12 cellular contexts compared by ENCODE assay signal in the genomic region with DNA sequence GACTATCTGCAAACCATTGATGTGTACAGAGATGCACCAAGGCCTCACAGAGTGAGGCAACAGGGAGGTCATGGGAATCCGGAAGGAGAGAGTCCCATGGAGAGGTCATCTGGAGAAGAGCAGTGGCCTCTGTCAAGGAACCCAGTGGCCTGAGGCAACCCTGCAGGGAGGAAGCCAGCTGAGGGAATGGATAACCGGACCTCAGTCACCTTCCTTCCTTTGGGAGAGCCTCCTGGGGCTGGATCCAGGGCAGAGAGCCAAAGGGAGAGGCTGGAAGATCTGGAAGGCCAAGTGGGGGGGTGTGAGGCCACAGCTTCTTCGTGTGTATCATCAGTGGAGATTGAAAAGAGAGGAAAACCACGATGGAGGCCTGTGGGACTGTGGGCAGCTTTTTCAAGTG. TPM values are rescaled to one million over a fixed set of nuclear protein-coding genes. Genes with fewer than 3 reads are reported as not detected.
DNase-seq lines count a peak whose midpoint lies in the region; ATAC-seq and TF ChIP-seq lines count a peak whose summit lies in the region.
"Had no signal": no experiment of that assay in that cellular context is flagged by ENCODE, and none has a peak within 500 bp of the region (broad histone marks: within the 10 kb centered on the region; RNA-seq: fewer than 3 reads in every experiment).

No MANE protein-coding gene starts in this region.

- no peak overlapping the region for H3K4me3 ChIP-seq in gastroesophageal sphincter

- H3K9me3 Mint-ChIP-seq in T-helper 2 cell treated with Interferon-gamma antibody and Interleukin-4, amounts not matched to agents 5 μg/mL and 100 μg/mL, for 36 hours: peaks cover 14% of the 10 kb centered on the region

- no peak for DNase-seq in T-helper 2 cell treated with Interferon-gamma antibody and Interleukin-4, amounts not matched to agents 5 μg/mL and 100 μg/mL, for 36 hours (ENCODE audit: low spot score)
- DNase-seq in T-helper 2 cell: no peak
- DNase-seq in renal cortical epithelial cell (ENCODE audit: low read depth): peak; percentile 9
- no peak for DNase-seq in COLO829 (ENCODE audit: low spot score)
- DNase-seq in putamen (ENCODE audit: low spot score): no peak
- DNase-seq: 8988T, SK-N-SH had no signal

- WGBS in gastroesophageal sphincter (ENCODE audit: low coverage in 1 of 2), 2 donors: 45 to 52% methylated on average over 3 to 4 of the region's 4 CpGs

- H3K4me3 Mint-ChIP-seq in T-helper 2 cell treated with Interferon-gamma antibody and Interleukin-4, amounts not matched to agents 5 μg/mL and 100 μg/mL, for 36 hours: peak overlapping the region; percentile 90
- H3K4me3 Mint-ChIP-seq: stimulated activated memory B cell treated with anti-CD40 and anti-IgM and Interleukin-4, amounts not matched to agents 10 μg/mL and 1 μg/mL and 100 μg/mL, for 72 hours had no signal

- H3K27ac ChIP-seq in gastroesophageal sphincter: no peak overlapping the region

- no peak for TF ChIP-seq EP300 in gastroesophageal sphincter (IDR thresholded peaks at IDR 0.05)

- ATAC-seq in gastroesophageal sphincter (peak; percentile 68), HG02798 (IDR thresholded peaks at IDR 0.05; ENCODE audit: poor library complexity, unreplicated experiment) (no peak)
- ATAC-seq: stimulated activated memory B cell treated with anti-CD40 and anti-IgM and Interleukin-4, amounts not matched to agents 10 μg/mL and 1 μg/mL and 100 μg/mL, for 72 hours had no signal

- H3K27ac Mint-ChIP-seq in T-helper 2 cell treated with Interferon-gamma antibody and Interleukin-4, amounts not matched to agents 5 μg/mL and 100 μg/mL, for 36 hours: peak overlapping the region; percentile 99
- H3K27ac Mint-ChIP-seq: stimulated activated memory B cell treated with anti-CD40 and anti-IgM and Interleukin-4, amounts not matched to agents 10 μg/mL and 1 μg/mL and 100 μg/mL, for 72 hours had no signal

- H3K36me3 ChIP-seq in gastroesophageal sphincter: no peaks in the 10 kb centered on the region

- no peaks in the 10 kb centered on the region for H3K9me3 ChIP-seq in gastroesophageal sphincter
- H3K9me3 ChIP-seq: SK-N-SH had no signal

- no peaks in the 10 kb centered on the region for H3K27me3 Mint-ChIP-seq in T-helper 2 cell treated with Interferon-gamma antibody and Interleukin-4, amounts not matched to agents 5 μg/mL and 100 μg/mL, for 36 hours (ENCODE audit: low read depth)
- H3K27me3 Mint-ChIP-seq: stimulated activated memory B cell treated with anti-CD40 and anti-IgM and Interleukin-4, amounts not matched to agents 10 μg/mL and 1 μg/mL and 100 μg/mL, for 72 hours had no signal

- H3K27me3 ChIP-seq in gastroesophageal sphincter: no peaks in the 10 kb centered on the region

- no peak for TF ChIP-seq POLR2A in gastroesophageal sphincter (IDR thresholded peaks at IDR 0.05)

- no peak for TF ChIP-seq CTCF in gastroesophageal sphincter (IDR thresholded peaks at IDR 0.05)

- H3K36me3 Mint-ChIP-seq in T-helper 2 cell treated with Interferon-gamma antibody and Interleukin-4, amounts not matched to agents 5 μg/mL and 100 μg/mL, for 36 hours (ENCODE audit: low read depth): peaks cover 5% of the 10 kb centered on the region
- H3K36me3 Mint-ChIP-seq: stimulated activated memory B cell treated with anti-CD40 and anti-IgM and Interleukin-4, amounts not matched to agents 10 μg/mL and 1 μg/mL and 100 μg/mL, for 72 hours had no signal

- peaks cover 54% of the 10 kb centered on the region for H3K4me1 Mint-ChIP-seq in T-helper 2 cell treated with Interferon-gamma antibody and Interleukin-4, amounts not matched to agents 5 μg/mL and 100 μg/mL, for 36 hours (ENCODE audit: low read depth)

- H3K4me1 ChIP-seq in gastroesophageal sphincter: no peaks in the 10 kb centered on the region

TF ChIP-seq in PFSK-1, 5 proteins besides CTCF, POLR2A, EP300 and RAD21:
- TF ChIP-seq FOXP2 (optimal IDR thresholded peaks at IDR 0.05; ENCODE audit: borderline replicate concordance, extremely low read depth, extremely low read length, insufficient read depth) (peak; percentile 35), POLR2AphosphoS5 (IDR thresholded peaks at IDR 0.05; ENCODE audit: low read depth, low read length) (no peak)
- TF ChIP-seq, protein P1, sequence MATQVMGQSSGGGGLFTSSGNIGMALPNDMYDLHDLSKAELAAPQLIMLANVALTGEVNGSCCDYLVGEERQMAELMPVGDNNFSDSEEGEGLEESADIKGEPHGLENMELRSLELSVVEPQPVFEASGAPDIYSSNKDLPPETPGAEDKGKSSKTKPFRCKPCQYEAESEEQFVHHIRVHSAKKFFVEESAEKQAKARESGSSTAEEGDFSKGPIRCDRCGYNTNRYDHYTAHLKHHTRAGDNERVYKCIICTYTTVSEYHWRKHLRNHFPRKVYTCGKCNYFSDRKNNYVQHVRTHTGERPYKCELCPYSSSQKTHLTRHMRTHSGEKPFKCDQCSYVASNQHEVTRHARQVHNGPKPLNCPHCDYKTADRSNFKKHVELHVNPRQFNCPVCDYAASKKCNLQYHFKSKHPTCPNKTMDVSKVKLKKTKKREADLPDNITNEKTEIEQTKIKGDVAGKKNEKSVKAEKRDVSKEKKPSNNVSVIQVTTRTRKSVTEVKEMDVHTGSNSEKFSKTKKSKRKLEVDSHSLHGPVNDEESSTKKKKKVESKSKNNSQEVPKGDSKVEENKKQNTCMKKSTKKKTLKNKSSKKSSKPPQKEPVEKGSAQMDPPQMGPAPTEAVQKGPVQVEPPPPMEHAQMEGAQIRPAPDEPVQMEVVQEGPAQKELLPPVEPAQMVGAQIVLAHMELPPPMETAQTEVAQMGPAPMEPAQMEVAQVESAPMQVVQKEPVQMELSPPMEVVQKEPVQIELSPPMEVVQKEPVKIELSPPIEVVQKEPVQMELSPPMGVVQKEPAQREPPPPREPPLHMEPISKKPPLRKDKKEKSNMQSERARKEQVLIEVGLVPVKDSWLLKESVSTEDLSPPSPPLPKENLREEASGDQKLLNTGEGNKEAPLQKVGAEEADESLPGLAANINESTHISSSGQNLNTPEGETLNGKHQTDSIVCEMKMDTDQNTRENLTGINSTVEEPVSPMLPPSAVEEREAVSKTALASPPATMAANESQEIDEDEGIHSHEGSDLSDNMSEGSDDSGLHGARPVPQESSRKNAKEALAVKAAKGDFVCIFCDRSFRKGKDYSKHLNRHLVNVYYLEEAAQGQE (IDR thresholded peaks at IDR 0.05; ENCODE audit: insufficient read depth in 1 of 2, low read depth in 2 of 2, low read length in 2 of 2): no peak
TF ChIP-seq in PFSK-1: peak in this region for 1.

RNA-seq across cellular contexts. Expression of gene CD38, which starts 24.3 kb away (rescaled TPM):
- not detected for polyA plus RNA-seq in PFSK-1 (2012; ENCODE audit: insufficient read length, low read depth)
- total RNA-seq in gastroesophageal sphincter (1 to 10 TPM; 1.0 to 5.8 (median 2.4) TPM), renal cortical epithelial cell (0.52 TPM in 1 of 2 replicates, not detected in the other)
- total RNA-seq: myocyte had no signal

RNA-seq across cellular contexts. Expression of gene BST1, which starts 50.9 kb away (rescaled TPM):
- polyA plus RNA-seq in PFSK-1 (2012; ENCODE audit: insufficient read length, low read depth): 0.36 TPM
- total RNA-seq in gastroesophageal sphincter (1 to 10 TPM in 3 of 4 donors, under 1 TPM in 1; 0.62 to 9.3 (median 3.3) TPM), renal cortical epithelial cell (0.70 and 8.7 TPM in 2 replicates)
